1 cellular context compared by ENCODE assay signal in the genomic region with DNA sequence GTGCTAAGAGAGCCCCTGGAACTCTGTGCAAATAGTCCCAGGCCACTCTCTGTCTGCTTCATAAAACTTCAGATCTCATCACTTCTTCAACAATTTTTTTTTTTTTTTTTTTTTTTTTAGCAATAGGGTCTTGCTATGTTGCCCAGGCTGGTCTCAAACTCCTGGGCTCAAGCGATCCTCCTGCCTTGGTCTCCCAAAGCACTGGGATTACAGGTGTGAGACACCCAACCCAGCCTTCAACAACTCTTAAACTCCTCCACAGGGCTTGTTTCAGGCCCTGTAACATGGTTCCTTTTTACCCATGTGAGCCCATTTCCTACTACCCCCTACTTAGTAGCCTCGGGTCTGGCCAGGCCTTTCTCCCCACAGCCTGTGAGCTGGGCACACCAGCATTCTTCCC.
TF ChIP-seq lines count a peak whose summit lies in the region.

No MANE protein-coding gene starts in this region.

TF ChIP-seq in HepG2, 621 proteins besides CTCF, POLR2A, EP300 and RAD21 (continued from another document):
- TF ChIP-seq, protein P1, sequence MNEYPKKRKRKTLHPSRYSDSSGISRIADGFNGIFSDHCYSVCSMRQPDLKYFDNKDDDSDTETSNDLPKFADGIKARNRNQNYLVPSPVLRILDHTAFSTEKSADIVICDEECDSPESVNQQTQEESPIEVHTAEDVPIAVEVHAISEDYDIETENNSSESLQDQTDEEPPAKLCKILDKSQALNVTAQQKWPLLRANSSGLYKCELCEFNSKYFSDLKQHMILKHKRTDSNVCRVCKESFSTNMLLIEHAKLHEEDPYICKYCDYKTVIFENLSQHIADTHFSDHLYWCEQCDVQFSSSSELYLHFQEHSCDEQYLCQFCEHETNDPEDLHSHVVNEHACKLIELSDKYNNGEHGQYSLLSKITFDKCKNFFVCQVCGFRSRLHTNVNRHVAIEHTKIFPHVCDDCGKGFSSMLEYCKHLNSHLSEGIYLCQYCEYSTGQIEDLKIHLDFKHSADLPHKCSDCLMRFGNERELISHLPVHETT (CRISPR knock-in tag; conservative IDR thresholded peaks at IDR 0.05), result no peak
- TF ChIP-seq, protein P2, sequence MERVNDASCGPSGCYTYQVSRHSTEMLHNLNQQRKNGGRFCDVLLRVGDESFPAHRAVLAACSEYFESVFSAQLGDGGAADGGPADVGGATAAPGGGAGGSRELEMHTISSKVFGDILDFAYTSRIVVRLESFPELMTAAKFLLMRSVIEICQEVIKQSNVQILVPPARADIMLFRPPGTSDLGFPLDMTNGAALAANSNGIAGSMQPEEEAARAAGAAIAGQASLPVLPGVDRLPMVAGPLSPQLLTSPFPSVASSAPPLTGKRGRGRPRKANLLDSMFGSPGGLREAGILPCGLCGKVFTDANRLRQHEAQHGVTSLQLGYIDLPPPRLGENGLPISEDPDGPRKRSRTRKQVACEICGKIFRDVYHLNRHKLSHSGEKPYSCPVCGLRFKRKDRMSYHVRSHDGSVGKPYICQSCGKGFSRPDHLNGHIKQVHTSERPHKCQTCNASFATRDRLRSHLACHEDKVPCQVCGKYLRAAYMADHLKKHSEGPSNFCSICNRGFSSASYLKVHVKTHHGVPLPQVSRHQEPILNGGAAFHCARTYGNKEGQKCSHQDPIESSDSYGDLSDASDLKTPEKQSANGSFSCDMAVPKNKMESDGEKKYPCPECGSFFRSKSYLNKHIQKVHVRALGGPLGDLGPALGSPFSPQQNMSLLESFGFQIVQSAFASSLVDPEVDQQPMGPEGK (CRISPR knock-in tag; IDR thresholded peaks at IDR 0.05), result no peak
- TF ChIP-seq, protein P3, sequence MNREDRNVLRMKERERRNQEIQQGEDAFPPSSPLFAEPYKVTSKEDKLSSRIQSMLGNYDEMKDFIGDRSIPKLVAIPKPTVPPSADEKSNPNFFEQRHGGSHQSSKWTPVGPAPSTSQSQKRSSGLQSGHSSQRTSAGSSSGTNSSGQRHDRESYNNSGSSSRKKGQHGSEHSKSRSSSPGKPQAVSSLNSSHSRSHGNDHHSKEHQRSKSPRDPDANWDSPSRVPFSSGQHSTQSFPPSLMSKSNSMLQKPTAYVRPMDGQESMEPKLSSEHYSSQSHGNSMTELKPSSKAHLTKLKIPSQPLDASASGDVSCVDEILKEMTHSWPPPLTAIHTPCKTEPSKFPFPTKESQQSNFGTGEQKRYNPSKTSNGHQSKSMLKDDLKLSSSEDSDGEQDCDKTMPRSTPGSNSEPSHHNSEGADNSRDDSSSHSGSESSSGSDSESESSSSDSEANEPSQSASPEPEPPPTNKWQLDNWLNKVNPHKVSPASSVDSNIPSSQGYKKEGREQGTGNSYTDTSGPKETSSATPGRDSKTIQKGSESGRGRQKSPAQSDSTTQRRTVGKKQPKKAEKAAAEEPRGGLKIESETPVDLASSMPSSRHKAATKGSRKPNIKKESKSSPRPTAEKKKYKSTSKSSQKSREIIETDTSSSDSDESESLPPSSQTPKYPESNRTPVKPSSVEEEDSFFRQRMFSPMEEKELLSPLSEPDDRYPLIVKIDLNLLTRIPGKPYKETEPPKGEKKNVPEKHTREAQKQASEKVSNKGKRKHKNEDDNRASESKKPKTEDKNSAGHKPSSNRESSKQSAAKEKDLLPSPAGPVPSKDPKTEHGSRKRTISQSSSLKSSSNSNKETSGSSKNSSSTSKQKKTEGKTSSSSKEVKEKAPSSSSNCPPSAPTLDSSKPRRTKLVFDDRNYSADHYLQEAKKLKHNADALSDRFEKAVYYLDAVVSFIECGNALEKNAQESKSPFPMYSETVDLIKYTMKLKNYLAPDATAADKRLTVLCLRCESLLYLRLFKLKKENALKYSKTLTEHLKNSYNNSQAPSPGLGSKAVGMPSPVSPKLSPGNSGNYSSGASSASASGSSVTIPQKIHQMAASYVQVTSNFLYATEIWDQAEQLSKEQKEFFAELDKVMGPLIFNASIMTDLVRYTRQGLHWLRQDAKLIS (CRISPR knock-in tag; IDR thresholded peaks at IDR 0.05), result no peak
- TF ChIP-seq, protein P4, sequence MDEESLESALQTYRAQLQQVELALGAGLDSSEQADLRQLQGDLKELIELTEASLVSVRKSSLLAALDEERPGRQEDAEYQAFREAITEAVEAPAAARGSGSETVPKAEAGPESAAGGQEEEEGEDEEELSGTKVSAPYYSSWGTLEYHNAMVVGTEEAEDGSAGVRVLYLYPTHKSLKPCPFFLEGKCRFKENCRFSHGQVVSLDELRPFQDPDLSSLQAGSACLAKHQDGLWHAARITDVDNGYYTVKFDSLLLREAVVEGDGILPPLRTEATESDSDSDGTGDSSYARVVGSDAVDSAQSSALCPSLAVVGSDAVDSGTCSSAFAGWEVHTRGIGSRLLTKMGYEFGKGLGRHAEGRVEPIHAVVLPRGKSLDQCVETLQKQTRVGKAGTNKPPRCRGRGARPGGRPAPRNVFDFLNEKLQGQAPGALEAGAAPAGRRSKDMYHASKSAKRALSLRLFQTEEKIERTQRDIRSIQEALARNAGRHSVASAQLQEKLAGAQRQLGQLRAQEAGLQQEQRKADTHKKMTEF (CRISPR knock-in tag; IDR thresholded peaks at IDR 0.05), result no peak
- TF ChIP-seq, protein P5, sequence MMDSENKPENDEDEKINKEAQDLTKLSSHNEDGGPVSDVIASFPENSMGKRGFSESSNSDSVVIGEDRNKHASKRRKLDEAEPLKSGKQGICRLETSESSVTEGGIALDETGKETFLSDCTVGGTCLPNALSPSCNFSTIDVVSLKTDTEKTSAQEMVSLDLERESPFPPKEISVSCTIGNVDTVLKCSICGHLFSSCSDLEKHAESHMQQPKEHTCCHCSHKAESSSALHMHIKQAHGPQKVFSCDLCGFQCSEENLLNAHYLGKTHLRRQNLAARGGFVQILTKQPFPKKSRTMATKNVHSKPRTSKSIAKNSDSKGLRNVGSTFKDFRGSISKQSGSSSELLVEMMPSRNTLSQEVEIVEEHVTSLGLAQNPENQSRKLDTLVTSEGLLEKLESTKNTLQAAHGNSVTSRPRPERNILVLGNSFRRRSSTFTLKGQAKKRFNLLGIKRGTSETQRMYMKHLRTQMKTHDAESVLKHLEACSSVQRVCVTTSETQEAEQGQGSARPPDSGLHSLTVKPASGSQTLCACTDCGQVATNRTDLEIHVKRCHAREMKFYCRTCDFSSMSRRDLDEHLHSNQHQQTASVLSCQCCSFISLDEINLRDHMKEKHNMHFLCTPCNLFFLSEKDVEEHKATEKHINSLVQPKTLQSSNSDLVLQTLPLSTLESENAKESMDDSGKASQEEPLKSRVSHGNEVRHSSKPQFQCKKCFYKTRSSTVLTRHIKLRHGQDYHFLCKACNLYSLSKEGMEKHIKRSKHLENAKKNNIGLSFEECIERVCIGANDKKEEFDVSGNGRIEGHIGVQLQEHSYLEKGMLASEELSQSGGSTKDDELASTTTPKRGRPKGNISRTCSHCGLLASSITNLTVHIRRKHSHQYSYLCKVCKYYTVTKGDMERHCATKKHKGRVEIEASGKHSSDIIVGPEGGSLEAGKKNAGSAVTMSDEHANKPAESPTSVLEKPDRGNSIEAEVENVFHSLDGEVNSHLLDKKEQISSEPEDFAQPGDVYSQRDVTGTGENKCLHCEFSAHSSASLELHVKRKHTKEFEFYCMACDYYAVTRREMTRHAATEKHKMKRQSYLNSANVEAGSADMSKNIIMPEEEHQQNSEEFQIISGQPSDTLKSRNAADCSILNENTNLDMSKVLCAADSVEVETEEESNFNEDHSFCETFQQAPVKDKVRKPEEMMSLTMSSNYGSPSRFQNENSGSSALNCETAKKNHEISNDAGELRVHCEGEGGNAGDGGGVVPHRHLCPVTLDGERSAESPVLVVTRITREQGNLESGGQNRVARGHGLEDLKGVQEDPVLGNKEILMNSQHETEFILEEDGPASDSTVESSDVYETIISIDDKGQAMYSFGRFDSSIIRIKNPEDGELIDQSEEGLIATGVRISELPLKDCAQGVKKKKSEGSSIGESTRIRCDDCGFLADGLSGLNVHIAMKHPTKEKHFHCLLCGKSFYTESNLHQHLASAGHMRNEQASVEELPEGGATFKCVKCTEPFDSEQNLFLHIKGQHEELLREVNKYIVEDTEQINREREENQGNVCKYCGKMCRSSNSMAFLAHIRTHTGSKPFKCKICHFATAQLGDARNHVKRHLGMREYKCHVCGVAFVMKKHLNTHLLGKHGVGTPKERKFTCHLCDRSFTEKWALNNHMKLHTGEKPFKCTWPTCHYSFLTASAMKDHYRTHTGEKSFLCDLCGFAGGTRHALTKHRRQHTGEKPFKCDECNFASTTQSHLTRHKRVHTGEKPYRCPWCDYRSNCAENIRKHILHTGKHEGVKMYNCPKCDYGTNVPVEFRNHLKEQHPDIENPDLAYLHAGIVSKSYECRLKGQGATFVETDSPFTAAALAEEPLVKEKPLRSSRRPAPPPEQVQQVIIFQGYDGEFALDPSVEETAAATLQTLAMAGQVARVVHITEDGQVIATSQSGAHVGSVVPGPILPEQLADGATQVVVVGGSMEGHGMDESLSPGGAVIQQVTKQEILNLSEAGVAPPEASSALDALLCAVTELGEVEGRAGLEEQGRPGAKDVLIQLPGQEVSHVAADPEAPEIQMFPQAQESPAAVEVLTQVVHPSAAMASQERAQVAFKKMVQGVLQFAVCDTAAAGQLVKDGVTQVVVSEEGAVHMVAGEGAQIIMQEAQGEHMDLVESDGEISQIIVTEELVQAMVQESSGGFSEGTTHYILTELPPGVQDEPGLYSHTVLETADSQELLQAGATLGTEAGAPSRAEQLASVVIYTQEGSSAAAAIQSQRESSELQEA (CRISPR knock-in tag; IDR thresholded peaks at IDR 0.05; ENCODE audit: not compliant biosample characterization), result no peak
- TF ChIP-seq FOXK2 (IDR thresholded peaks at IDR 0.05) (no peak), HES4 (CRISPR knock-in tag; IDR thresholded peaks at IDR 0.05; ENCODE audit: borderline replicate concordance) (no peak), CBX5 (CRISPR knock-in tag; IDR thresholded peaks at IDR 0.05; ENCODE audit: borderline replicate concordance) (no peak), ZNF121 (CRISPR knock-in tag; IDR thresholded peaks at IDR 0.05) (peak; percentile 79), KDM3A (CRISPR knock-in tag; IDR thresholded peaks at IDR 0.05; ENCODE audit: low read depth) (no peak), MIXL1 (CRISPR knock-in tag; IDR thresholded peaks at IDR 0.05) (no peak)
